8 cellular contexts compared by ENCODE assay signal in the genomic region with DNA sequence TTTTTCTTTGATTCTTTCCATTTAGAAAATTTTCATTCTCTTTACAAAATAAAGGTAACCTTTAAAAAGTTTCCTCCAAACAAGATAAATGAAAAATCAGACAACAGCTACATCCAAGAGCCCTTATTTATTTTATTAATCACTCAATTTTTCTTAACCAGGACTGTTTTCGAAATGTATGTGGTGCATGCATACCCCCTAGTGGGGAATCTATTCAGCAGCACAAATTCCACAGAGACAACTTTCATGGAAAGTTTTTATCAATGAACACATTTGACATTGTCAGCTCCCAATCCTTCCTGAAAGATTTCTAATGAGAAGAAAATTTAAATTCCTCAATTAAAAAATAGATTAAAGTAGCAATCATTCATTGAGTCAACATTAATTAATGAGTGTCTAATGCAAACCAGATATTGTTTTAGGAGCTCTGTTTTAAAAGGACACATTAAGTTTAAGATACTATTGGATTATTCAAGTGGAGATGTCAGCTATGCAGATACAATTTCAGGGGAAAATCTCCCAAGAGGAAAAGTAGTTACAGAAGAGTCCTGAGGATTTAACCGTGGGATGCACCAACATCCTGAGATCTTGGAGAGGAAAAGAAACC. TPM values are rescaled to one million over a fixed set of nuclear protein-coding genes. Genes with fewer than 3 reads are reported as not detected.
DNase-seq lines count a peak whose midpoint lies in the region; ATAC-seq and TF ChIP-seq lines count a peak whose summit lies in the region.

No MANE protein-coding gene starts in this region.

- peaks cover 21% of the 10 kb centered on the region for H3K4me1 Mint-ChIP-seq in osteocyte (ENCODE audit: unreplicated experiment)
- H3K4me1 Mint-ChIP-seq in activated T-helper 1 cell treated with anti-CD3 and anti-CD28 coated beads, Interleukin-12 subunit alpha, Interleukin-12 subunit beta, Interleukin-2, Interleukin-4 antibody, amounts not matched to agents 30 ng/mL and 10 ng/mL and 1 ng/mL, durations not matched to agents 14 hours and 24 hours and 36 hours (ENCODE audit: low read depth): peaks cover 11% of the 10 kb centered on the region

- H3K27me3 Mint-ChIP-seq in osteocyte (ENCODE audit: unreplicated experiment): peaks cover 42% of the 10 kb centered on the region
- H3K27me3 Mint-ChIP-seq in activated T-helper 1 cell treated with anti-CD3 and anti-CD28 coated beads, Interleukin-12 subunit alpha, Interleukin-12 subunit beta, Interleukin-2, Interleukin-4 antibody, amounts not matched to agents 30 ng/mL and 10 ng/mL and 1 ng/mL, durations not matched to agents 14 hours and 24 hours and 36 hours (ENCODE audit: insufficient read depth): peaks cover 72% of the 10 kb centered on the region

- H3K4me3 Mint-ChIP-seq in osteocyte (ENCODE audit: unreplicated experiment): no peak overlapping the region
- no peak overlapping the region for H3K4me3 Mint-ChIP-seq in activated T-helper 1 cell treated with anti-CD3 and anti-CD28 coated beads, Interleukin-12 subunit alpha, Interleukin-12 subunit beta, Interleukin-2, Interleukin-4 antibody, amounts not matched to agents 30 ng/mL and 10 ng/mL and 1 ng/mL, durations not matched to agents 14 hours and 24 hours and 36 hours

- H3K9me3 Mint-ChIP-seq in osteocyte (ENCODE audit: unreplicated experiment): no peaks in the 10 kb centered on the region
- no peaks in the 10 kb centered on the region for H3K9me3 Mint-ChIP-seq in activated T-helper 1 cell treated with anti-CD3 and anti-CD28 coated beads, Interleukin-12 subunit alpha, Interleukin-12 subunit beta, Interleukin-2, Interleukin-4 antibody, amounts not matched to agents 30 ng/mL and 10 ng/mL and 1 ng/mL, durations not matched to agents 14 hours and 24 hours and 36 hours

- intact Hi-C loops in activated T-helper 1 cell treated with anti-CD3 and anti-CD28 coated beads, Interleukin-12 subunit alpha, Interleukin-12 subunit beta, Interleukin-2, Interleukin-4 antibody, amounts not matched to agents 30 ng/mL and 10 ng/mL and 1 ng/mL, durations not matched to agents 14 hours and 24 hours and 36 hours (cut with micrococcal nuclease): loop anchor here (1.0 to 10.0 kb wide), 3 partner anchors 112 to 1438 kb away; no protein-coding TSS in a partner anchor

- ATAC-seq in HG03457 (IDR thresholded peaks at IDR 0.05; ENCODE audit: unreplicated experiment) (no peak), esophagus mucosa (no peak)

- peak; percentile 55 for DNase-seq in GM03348 (ENCODE audit: low spot score)
- peak; percentile 55 for DNase-seq in M059J (ENCODE audit: low read depth)
- peak; percentile 53 for DNase-seq in dedifferentiated amniotic fluid mesenchymal stem cell (ENCODE audit: extremely low spot score)
- no peak for DNase-seq in osteocyte (ENCODE audit: extremely low spot score, unreplicated experiment)
- no peak for DNase-seq in NCI-H1930 (lab: John Stamatoyannopoulos, UW)
- DNase-seq in activated T-helper 1 cell treated with anti-CD3 and anti-CD28 coated beads, Interleukin-12 subunit alpha, Interleukin-12 subunit beta, Interleukin-2, Interleukin-4 antibody, amounts not matched to agents 30 ng/mL and 10 ng/mL and 1 ng/mL, durations not matched to agents 14 hours and 24 hours and 36 hours (ENCODE audit: low spot score): no peak

- TF ChIP-seq CTCF in osteocyte (IDR thresholded peaks at IDR 0.05): peak; percentile 83

- H3K36me3 Mint-ChIP-seq in osteocyte (ENCODE audit: unreplicated experiment): no peaks in the 10 kb centered on the region
- H3K36me3 Mint-ChIP-seq in activated T-helper 1 cell treated with anti-CD3 and anti-CD28 coated beads, Interleukin-12 subunit alpha, Interleukin-12 subunit beta, Interleukin-2, Interleukin-4 antibody, amounts not matched to agents 30 ng/mL and 10 ng/mL and 1 ng/mL, durations not matched to agents 14 hours and 24 hours and 36 hours (ENCODE audit: low read depth): no peaks in the 10 kb centered on the region

- H3K27ac Mint-ChIP-seq in osteocyte (ENCODE audit: unreplicated experiment): no peak overlapping the region
- no peak overlapping the region for H3K27ac Mint-ChIP-seq in activated T-helper 1 cell treated with anti-CD3 and anti-CD28 coated beads, Interleukin-12 subunit alpha, Interleukin-12 subunit beta, Interleukin-2, Interleukin-4 antibody, amounts not matched to agents 30 ng/mL and 10 ng/mL and 1 ng/mL, durations not matched to agents 14 hours and 24 hours and 36 hours

RNA-seq across cellular contexts. Expression of a gene that starts 5.2 kb away (rescaled TPM):
- total RNA-seq in M059J (2014; rRNA removed; shearing (Covaris generic)): 20.5 and 36.5 TPM in 2 replicates
- total RNA-seq in osteocyte (0.24 and 0.26 TPM in 2 replicates), esophagus mucosa (0.92 TPM)
- not detected in 2 replicates for total RNA-seq in activated T-helper 1 cell treated with anti-CD3 and anti-CD28 coated beads, Interleukin-12 subunit alpha, Interleukin-12 subunit beta, Interleukin-2, Interleukin-4 antibody, amounts not matched to agents 30 ng/mL and 10 ng/mL and 1 ng/mL, durations not matched to agents 14 hours and 24 hours and 36 hours

RNA-seq across cellular contexts. Expression of a gene that starts 8.8 kb away (rescaled TPM):
- total RNA-seq in M059J (2014; rRNA removed; shearing (Covaris generic)): 114 and 121 TPM in 2 replicates
- total RNA-seq in osteocyte: 31.8 and 32.8 TPM in 2 replicates
- 78.3 and 80.4 TPM in 2 replicates for total RNA-seq in activated T-helper 1 cell treated with anti-CD3 and anti-CD28 coated beads, Interleukin-12 subunit alpha, Interleukin-12 subunit beta, Interleukin-2, Interleukin-4 antibody, amounts not matched to agents 30 ng/mL and 10 ng/mL and 1 ng/mL, durations not matched to agents 14 hours and 24 hours and 36 hours
- 27.5 TPM for total RNA-seq in esophagus mucosa

RNA-seq across cellular contexts. Expression of a gene that starts 57.9 kb away (rescaled TPM):
- total RNA-seq in M059J (2014; rRNA removed; shearing (Covaris generic)): 32.4 and 40.0 TPM in 2 replicates
- total RNA-seq in osteocyte: 4.9 and 5.8 TPM in 2 replicates
- total RNA-seq in activated T-helper 1 cell treated with anti-CD3 and anti-CD28 coated beads, Interleukin-12 subunit alpha, Interleukin-12 subunit beta, Interleukin-2, Interleukin-4 antibody, amounts not matched to agents 30 ng/mL and 10 ng/mL and 1 ng/mL, durations not matched to agents 14 hours and 24 hours and 36 hours: not detected in 2 replicates
- total RNA-seq in esophagus mucosa: 0.24 TPM

Comparison
In these comparisons a context has a peak if more than half of its experiments do, and no peak if none do; other contexts are left out.
1. DNase-seq: peak in GM03348 (single experiment), M059J (single experiment) and dedifferentiated amniotic fluid mesenchymal stem cell (single experiment); none in osteocyte (single experiment), NCI-H1930 (0 of 2) and activated T-helper 1 cell treated with anti-CD3 and anti-CD28 coated beads, Interleukin-12 subunit alpha, Interleukin-12 subunit beta, Interleukin-2, Interleukin-4 antibody, amounts not matched to agents 30 ng/mL and 10 ng/mL and 1 ng/mL, durations not matched to agents 14 hours and 24 hours and 36 hours (single experiment).
2. RNA of a gene that starts 5.2 kb away (total RNA-seq): 20.5 to 36.5 TPM in M059J; 0.92 TPM in esophagus mucosa (single experiment), 0.24 to 0.26 TPM in osteocyte and not detected in activated T-helper 1 cell treated with anti-CD3 and anti-CD28 coated beads, Interleukin-12 subunit alpha, Interleukin-12 subunit beta, Interleukin-2, Interleukin-4 antibody, amounts not matched to agents 30 ng/mL and 10 ng/mL and 1 ng/mL, durations not matched to agents 14 hours and 24 hours and 36 hours; every median in the first group is over 10 times any median in the second.